ENCODE assay signal across 9 cellular contexts in the genomic region with DNA sequence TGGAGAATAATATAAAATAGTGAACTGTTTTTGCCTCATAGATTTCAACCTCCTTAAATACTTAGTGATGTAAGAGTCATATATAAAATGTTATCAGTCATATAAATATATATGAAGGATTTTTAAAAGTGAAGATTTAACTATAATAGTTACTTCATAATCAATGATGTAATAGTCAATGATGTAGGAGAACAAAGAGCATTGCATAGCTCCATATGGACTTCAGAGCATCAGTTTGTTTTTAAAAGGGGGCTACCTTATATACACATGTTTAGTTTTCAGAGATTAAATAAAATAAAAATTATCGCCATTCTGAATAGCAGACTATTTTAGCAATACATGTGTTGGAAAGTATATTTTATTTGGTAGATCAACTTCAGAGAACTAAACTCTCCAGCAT. TPM values are rescaled to one million over a fixed set of nuclear protein-coding genes. Genes with fewer than 3 reads are reported as not detected.
DNase-seq lines count a peak whose midpoint lies in the region; ATAC-seq and TF ChIP-seq lines count a peak whose summit lies in the region.
"Had no signal": no experiment of that assay in that cellular context is flagged by ENCODE, and none has a peak within 500 bp of the region (broad histone marks: within the 10 kb centered on the region; RNA-seq: fewer than 3 reads in every experiment).

No MANE protein-coding gene starts in this region.

- DNase-seq in T-helper 2 cell treated with Interferon-gamma antibody and Interleukin-4, amounts not matched to agents 5 μg/mL and 100 μg/mL, for 36 hours (ENCODE audit: low spot score) = no peak
- DNase-seq in T-helper 2 cell (no peak), SK-N-MC (ENCODE audit: low read depth, low spot score) (no peak), fibroblast of villous mesenchyme (ENCODE audit: low read depth) (no peak), amygdala (lab: John Stamatoyannopoulos, UW) (no peak), mucosa of gallbladder (ENCODE audit: low spot score) (no peak)
- DNase-seq: Peyer's patch had no signal

- H3K36me3 ChIP-seq in SK-N-MC (ENCODE audit: insufficient read depth, low read length) = peaks cover 16% of the 10 kb centered on the region
- no peaks in the 10 kb centered on the region for H3K36me3 ChIP-seq in stomach smooth muscle (ENCODE audit: control insufficient read depth in 2 of 2, insufficient read depth in 2 of 2, low read length in 2 of 2)
- H3K36me3 ChIP-seq: Peyer's patch had no signal

- peaks cover 24% of the 10 kb centered on the region for H3K36me3 Mint-ChIP-seq in T-helper 2 cell treated with Interferon-gamma antibody and Interleukin-4, amounts not matched to agents 5 μg/mL and 100 μg/mL, for 36 hours (ENCODE audit: low read depth)

- H3K27ac ChIP-seq in SK-N-MC (peak overlapping the region; percentile 97; the same call in 1 of the 2 replicates), stomach smooth muscle (ENCODE audit: low read length) (no peak overlapping the region)

- H3K9me3 Mint-ChIP-seq in T-helper 2 cell treated with Interferon-gamma antibody and Interleukin-4, amounts not matched to agents 5 μg/mL and 100 μg/mL, for 36 hours = peaks cover 4% of the 10 kb centered on the region

- TF ChIP-seq CTCF in fibroblast of villous mesenchyme (IDR thresholded peaks at IDR 0.05; ENCODE audit: insufficient read depth, low read depth, low read length) = no peak

- H3K27me3 ChIP-seq in stomach smooth muscle (ENCODE audit: control insufficient read depth in 1 of 2, insufficient read depth in 2 of 2, low read length in 2 of 2) = no peaks in the 10 kb centered on the region
- H3K27me3 ChIP-seq: Peyer's patch had no signal

- H3K9me3 ChIP-seq in SK-N-MC (ENCODE audit: low read depth, low read length) (no peaks in the 10 kb centered on the region), stomach smooth muscle (ENCODE audit: control insufficient read depth in 2 of 2, low read length in 2 of 2) (no peaks in the 10 kb centered on the region)
- H3K9me3 ChIP-seq: Peyer's patch had no signal

- H3K4me3 ChIP-seq in SK-N-MC (peak overlapping the region; percentile 89), fibroblast of villous mesenchyme (ENCODE audit: low read depth, low read length) (peak overlapping the region; percentile 74), stomach smooth muscle (ENCODE audit: low read length in 2 of 2) (peak overlapping the region; percentile 86 to 97)

- peaks cover 28% of the 10 kb centered on the region for H3K4me1 Mint-ChIP-seq in T-helper 2 cell treated with Interferon-gamma antibody and Interleukin-4, amounts not matched to agents 5 μg/mL and 100 μg/mL, for 36 hours (ENCODE audit: low read depth)

- H3K27me3 Mint-ChIP-seq in T-helper 2 cell treated with Interferon-gamma antibody and Interleukin-4, amounts not matched to agents 5 μg/mL and 100 μg/mL, for 36 hours (ENCODE audit: low read depth) = no peaks in the 10 kb centered on the region

- peak overlapping the region; percentile 92 for H3K9ac ChIP-seq in SK-N-MC (ENCODE audit: insufficient read length)
- peak overlapping the region in 1 of 2 donors; percentile 87 for H3K9ac ChIP-seq in stomach smooth muscle (ENCODE audit: low read length in 2 of 2)

- H3K4me1 ChIP-seq in stomach smooth muscle (ENCODE audit: control insufficient read depth, insufficient read depth, low read length) = peaks cover 5% of the 10 kb centered on the region

- peak overlapping the region; percentile 29 for H3K27ac Mint-ChIP-seq in T-helper 2 cell treated with Interferon-gamma antibody and Interleukin-4, amounts not matched to agents 5 μg/mL and 100 μg/mL, for 36 hours

- no peak for ATAC-seq in GM21360 (IDR thresholded peaks at IDR 0.05; ENCODE audit: unreplicated experiment)

- no peak overlapping the region for H3K4me3 Mint-ChIP-seq in T-helper 2 cell treated with Interferon-gamma antibody and Interleukin-4, amounts not matched to agents 5 μg/mL and 100 μg/mL, for 36 hours

RNA-seq across cellular contexts. Expression of a gene that starts 29.1 kb away (rescaled TPM):
- 19.4 and 24.5 TPM in 2 replicates for total RNA-seq in fibroblast of villous mesenchyme
- 39.2 TPM for total RNA-seq in mucosa of gallbladder
